1 cellular context compared by ENCODE assay signal in the genomic region with DNA sequence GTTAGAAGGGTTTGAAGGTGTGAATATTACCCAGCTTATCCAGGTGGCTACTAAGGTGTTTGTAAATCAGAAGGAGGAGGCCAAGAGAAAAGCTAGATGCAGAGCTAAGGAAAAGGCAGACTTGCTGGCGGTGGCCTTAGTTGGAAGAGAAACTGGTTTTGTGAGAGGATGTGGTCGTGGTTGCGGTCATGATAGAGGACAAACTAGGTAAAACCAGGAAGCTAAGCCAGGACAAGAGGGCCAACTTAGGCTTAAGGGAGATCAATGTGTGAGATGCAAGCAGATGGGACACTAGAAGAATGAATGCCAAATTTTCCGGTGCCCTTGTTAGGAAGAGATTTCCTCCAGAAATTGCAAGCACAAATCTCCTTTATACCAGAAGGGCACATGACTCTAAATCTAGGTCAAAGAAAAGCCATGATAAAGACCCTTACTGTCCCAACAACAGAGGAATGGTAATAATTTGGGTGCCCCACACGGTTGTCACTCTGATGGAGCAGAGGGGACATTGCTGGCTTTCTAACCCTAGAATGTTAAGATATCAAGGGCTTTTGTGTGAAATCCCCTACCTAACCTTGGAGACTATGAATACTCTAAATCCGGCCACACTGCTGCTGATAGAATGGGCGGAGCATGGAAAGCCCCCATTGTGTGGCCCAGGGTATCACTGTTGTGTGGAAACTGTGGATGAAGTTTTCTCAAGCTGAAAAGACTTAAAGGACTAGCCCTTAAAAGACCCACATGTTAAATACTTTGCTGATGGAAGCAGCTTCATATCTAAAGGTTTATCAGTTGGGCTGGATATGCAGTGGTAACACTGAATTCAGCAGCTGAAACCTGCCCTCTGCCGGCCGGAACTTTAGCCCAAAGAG.
TF ChIP-seq lines count a peak whose summit lies in the region.

No MANE protein-coding gene starts in this region.

TF ChIP-seq in GM12878, 131 proteins besides CTCF, POLR2A, EP300 and RAD21 (continued from another document):
- TF ChIP-seq, protein P1, sequence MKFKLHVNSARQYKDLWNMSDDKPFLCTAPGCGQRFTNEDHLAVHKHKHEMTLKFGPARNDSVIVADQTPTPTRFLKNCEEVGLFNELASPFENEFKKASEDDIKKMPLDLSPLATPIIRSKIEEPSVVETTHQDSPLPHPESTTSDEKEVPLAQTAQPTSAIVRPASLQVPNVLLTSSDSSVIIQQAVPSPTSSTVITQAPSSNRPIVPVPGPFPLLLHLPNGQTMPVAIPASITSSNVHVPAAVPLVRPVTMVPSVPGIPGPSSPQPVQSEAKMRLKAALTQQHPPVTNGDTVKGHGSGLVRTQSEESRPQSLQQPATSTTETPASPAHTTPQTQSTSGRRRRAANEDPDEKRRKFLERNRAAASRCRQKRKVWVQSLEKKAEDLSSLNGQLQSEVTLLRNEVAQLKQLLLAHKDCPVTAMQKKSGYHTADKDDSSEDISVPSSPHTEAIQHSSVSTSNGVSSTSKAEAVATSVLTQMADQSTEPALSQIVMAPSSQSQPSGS (IDR thresholded peaks at IDR 0.05; ENCODE audit: low read length): peak; percentile 53; the same call in 1 of the 2 replicates
- peak; percentile 62; the same call in 1 of the 2 replicates for TF ChIP-seq GATAD2B (conservative IDR thresholded peaks at IDR 0.05; ENCODE audit: low read depth)
- TF ChIP-seq ZNF274 (IDR thresholded peaks at IDR 0.05; ENCODE audit: insufficient read depth, insufficient read length): no peak
- TF ChIP-seq, protein P2, sequence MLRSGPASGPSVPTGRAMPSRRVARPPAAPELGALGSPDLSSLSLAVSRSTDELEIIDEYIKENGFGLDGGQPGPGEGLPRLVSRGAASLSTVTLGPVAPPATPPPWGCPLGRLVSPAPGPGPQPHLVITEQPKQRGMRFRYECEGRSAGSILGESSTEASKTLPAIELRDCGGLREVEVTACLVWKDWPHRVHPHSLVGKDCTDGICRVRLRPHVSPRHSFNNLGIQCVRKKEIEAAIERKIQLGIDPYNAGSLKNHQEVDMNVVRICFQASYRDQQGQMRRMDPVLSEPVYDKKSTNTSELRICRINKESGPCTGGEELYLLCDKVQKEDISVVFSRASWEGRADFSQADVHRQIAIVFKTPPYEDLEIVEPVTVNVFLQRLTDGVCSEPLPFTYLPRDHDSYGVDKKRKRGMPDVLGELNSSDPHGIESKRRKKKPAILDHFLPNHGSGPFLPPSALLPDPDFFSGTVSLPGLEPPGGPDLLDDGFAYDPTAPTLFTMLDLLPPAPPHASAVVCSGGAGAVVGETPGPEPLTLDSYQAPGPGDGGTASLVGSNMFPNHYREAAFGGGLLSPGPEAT (IDR thresholded peaks at IDR 0.05; ENCODE audit: low read depth): peak; percentile 74; the same call in 1 of the 2 replicates
- TF ChIP-seq, protein P3, sequence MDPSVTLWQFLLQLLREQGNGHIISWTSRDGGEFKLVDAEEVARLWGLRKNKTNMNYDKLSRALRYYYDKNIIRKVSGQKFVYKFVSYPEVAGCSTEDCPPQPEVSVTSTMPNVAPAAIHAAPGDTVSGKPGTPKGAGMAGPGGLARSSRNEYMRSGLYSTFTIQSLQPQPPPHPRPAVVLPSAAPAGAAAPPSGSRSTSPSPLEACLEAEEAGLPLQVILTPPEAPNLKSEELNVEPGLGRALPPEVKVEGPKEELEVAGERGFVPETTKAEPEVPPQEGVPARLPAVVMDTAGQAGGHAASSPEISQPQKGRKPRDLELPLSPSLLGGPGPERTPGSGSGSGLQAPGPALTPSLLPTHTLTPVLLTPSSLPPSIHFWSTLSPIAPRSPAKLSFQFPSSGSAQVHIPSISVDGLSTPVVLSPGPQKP (IDR thresholded peaks at IDR 0.05; ENCODE audit: low read depth, low read length): no peak
- TF ChIP-seq, protein P4, sequence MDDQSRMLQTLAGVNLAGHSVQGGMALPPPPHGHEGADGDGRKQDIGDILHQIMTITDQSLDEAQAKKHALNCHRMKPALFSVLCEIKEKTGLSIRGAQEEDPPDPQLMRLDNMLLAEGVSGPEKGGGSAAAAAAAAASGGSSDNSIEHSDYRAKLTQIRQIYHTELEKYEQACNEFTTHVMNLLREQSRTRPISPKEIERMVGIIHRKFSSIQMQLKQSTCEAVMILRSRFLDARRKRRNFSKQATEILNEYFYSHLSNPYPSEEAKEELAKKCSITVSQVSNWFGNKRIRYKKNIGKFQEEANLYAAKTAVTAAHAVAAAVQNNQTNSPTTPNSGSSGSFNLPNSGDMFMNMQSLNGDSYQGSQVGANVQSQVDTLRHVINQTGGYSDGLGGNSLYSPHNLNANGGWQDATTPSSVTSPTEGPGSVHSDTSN (IDR thresholded peaks at IDR 0.05; ENCODE audit: insufficient replicate concordance, low read depth, low read length): no peak
- peak; percentile 62; the same call in 1 of the 3 replicates for TF ChIP-seq POU2F2 (IDR thresholded peaks at IDR 0.05; ENCODE audit: borderline replicate concordance, low read depth, low read length)
- no peak for TF ChIP-seq SREBF1 (IDR thresholded peaks at IDR 0.05; ENCODE audit: low read length)
- no peak for TF ChIP-seq RFX5 (IDR thresholded peaks at IDR 0.05; ENCODE audit: low read depth, low read length)
- TF ChIP-seq, protein P5, sequence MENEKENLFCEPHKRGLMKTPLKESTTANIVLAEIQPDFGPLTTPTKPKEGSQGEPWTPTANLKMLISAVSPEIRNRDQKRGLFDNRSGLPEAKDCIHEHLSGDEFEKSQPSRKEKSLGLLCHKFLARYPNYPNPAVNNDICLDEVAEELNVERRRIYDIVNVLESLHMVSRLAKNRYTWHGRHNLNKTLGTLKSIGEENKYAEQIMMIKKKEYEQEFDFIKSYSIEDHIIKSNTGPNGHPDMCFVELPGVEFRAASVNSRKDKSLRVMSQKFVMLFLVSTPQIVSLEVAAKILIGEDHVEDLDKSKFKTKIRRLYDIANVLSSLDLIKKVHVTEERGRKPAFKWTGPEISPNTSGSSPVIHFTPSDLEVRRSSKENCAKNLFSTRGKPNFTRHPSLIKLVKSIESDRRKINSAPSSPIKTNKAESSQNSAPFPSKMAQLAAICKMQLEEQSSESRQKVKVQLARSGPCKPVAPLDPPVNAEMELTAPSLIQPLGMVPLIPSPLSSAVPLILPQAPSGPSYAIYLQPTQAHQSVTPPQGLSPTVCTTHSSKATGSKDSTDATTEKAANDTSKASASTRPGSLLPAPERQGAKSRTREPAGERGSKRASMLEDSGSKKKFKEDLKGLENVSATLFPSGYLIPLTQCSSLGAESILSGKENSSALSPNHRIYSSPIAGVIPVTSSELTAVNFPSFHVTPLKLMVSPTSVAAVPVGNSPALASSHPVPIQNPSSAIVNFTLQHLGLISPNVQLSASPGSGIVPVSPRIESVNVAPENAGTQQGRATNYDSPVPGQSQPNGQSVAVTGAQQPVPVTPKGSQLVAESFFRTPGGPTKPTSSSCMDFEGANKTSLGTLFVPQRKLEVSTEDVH (IDR thresholded peaks at IDR 0.05; ENCODE audit: low read depth, partially characterized antibody): no peak
- no peak for TF ChIP-seq SUZ12 (IDR thresholded peaks at IDR 0.05; ENCODE audit: unreplicated experiment)
- TF ChIP-seq, protein P6, sequence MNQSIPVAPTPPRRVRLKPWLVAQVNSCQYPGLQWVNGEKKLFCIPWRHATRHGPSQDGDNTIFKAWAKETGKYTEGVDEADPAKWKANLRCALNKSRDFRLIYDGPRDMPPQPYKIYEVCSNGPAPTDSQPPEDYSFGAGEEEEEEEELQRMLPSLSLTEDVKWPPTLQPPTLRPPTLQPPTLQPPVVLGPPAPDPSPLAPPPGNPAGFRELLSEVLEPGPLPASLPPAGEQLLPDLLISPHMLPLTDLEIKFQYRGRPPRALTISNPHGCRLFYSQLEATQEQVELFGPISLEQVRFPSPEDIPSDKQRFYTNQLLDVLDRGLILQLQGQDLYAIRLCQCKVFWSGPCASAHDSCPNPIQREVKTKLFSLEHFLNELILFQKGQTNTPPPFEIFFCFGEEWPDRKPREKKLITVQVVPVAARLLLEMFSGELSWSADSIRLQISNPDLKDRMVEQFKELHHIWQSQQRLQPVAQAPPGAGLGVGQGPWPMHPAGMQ (IDR thresholded peaks at IDR 0.05; ENCODE audit: borderline replicate concordance): peak; percentile 71; the same call in 1 of the 2 replicates
- TF ChIP-seq, protein P7, sequence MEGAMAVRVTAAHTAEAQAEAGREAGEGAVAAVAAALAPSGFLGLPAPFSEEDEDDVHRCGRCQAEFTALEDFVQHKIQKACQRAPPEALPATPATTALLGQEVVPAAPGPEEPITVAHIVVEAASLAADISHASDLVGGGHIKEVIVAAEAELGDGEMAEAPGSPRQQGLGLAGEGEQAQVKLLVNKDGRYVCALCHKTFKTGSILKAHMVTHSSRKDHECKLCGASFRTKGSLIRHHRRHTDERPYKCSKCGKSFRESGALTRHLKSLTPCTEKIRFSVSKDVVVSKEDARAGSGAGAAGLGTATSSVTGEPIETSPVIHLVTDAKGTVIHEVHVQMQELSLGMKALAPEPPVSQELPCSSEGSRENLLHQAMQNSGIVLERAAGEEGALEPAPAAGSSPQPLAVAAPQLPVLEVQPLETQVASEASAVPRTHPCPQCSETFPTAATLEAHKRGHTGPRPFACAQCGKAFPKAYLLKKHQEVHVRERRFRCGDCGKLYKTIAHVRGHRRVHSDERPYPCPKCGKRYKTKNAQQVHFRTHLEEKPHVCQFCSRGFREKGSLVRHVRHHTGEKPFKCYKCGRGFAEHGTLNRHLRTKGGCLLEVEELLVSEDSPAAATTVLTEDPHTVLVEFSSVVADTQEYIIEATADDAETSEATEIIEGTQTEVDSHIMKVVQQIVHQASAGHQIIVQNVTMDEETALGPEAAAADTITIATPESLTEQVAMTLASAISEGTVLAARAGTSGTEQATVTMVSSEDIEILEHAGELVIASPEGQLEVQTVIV (IDR thresholded peaks at IDR 0.05; ENCODE audit: borderline replicate concordance, partially characterized antibody): no peak
- TF ChIP-seq ZSCAN29 (IDR thresholded peaks at IDR 0.05): no peak
- TF ChIP-seq ZNF217 (IDR thresholded peaks at IDR 0.05): peak; percentile 48; the same call in 1 of the 2 replicates
- TF ChIP-seq, protein P8, sequence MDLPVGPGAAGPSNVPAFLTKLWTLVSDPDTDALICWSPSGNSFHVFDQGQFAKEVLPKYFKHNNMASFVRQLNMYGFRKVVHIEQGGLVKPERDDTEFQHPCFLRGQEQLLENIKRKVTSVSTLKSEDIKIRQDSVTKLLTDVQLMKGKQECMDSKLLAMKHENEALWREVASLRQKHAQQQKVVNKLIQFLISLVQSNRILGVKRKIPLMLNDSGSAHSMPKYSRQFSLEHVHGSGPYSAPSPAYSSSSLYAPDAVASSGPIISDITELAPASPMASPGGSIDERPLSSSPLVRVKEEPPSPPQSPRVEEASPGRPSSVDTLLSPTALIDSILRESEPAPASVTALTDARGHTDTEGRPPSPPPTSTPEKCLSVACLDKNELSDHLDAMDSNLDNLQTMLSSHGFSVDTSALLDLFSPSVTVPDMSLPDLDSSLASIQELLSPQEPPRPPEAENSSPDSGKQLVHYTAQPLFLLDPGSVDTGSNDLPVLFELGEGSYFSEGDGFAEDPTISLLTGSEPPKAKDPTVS (IDR thresholded peaks at IDR 0.05; ENCODE audit: low read depth, low read length): no peak
